In genomic region chr3:40254491-40254890, GRCh38 we compare ENCODE assay signal across 8 cellular contexts.
"Had no signal": no experiment of that assay in that cellular context is flagged by ENCODE, and none has a peak within 500 bp of the region (broad histone marks: within the 10 kb centered on the region; RNA-seq: fewer than 3 reads in every experiment).

No MANE protein-coding gene starts in this region.

- H3K4me3 ChIP-seq: GM23248 had no signal

- H3K4me1 Mint-ChIP-seq: IgD-negative memory B cell had no signal

- H3K36me3 Mint-ChIP-seq: IgD-negative memory B cell had no signal

- H3K27me3 Mint-ChIP-seq: IgD-negative memory B cell had no signal

- H3K27ac ChIP-seq: GM23248 had no signal

- DNase-seq: GM23248, H9, HCEC 1CT, KG1 had no signal

- H3K4me3 Mint-ChIP-seq: H9, IgD-negative memory B cell had no signal

- H2AFZ ChIP-seq: GM23248 had no signal

- H3K27ac Mint-ChIP-seq: IgD-negative memory B cell had no signal

- ATAC-seq: HepG2 had no signal

- H3K9ac ChIP-seq: GM23248 had no signal

- FAIRE-seq: H1, H54, HepG2 had no signal

- H3K9me3 Mint-ChIP-seq: H9, IgD-negative memory B cell had no signal
